Comparison of ENCODE assay signal across 9 cellular contexts in genomic region chr7:25098096-25099046, GRCh38. TPM values are rescaled to one million over a fixed set of nuclear protein-coding genes. Genes with fewer than 3 reads are reported as not detected.
A peak's percentile ranks its signal among the peaks of the same experiment; 100 is the strongest.
DNase-seq lines count a peak whose midpoint lies in the region; ATAC-seq and TF ChIP-seq lines count a peak whose summit lies in the region.
"Had no signal": no experiment of that assay in that cellular context is flagged by ENCODE, and none has a peak within 500 bp of the region (broad histone marks: within the 10 kb centered on the region; RNA-seq: fewer than 3 reads in every experiment).

No MANE protein-coding gene starts in this region.

- no peaks in the 10 kb centered on the region for H3K9me3 Mint-ChIP-seq in activated CD4-positive, alpha-beta T cell treated with anti-CD3 and anti-CD28 coated beads for 36 hours (ENCODE audit: low read depth)

- no peak for TF ChIP-seq POLR2A in lower leg skin (IDR thresholded peaks at IDR 0.05)

- no peaks in the 10 kb centered on the region for H3K36me3 Mint-ChIP-seq in activated CD4-positive, alpha-beta T cell treated with anti-CD3 and anti-CD28 coated beads for 36 hours (ENCODE audit: low read depth)

- H3K27me3 Mint-ChIP-seq in activated CD4-positive, alpha-beta T cell treated with anti-CD3 and anti-CD28 coated beads for 36 hours: peaks cover 2% of the 10 kb centered on the region

- CTCF ChIA-PET in activated CD4-positive, alpha-beta T cell treated with anti-CD3 and anti-CD28 coated beads for 36 hours (lab: Charles Lee): interaction anchor here (0.6 to 5.2 kb wide), 52 partner anchors 9 to 709 kb away, joined by 3 to 57 read pairs (median 4); partner anchors contain the start of gene CYCS

- ATAC-seq in HG03039 (IDR thresholded peaks at IDR 0.05; ENCODE audit: unreplicated experiment): peak; percentile 56
- ATAC-seq in activated CD4-positive, alpha-beta T cell treated with anti-CD3 and anti-CD28 coated beads for 36 hours: peak; percentile 81

- TF ChIP-seq CTCF in lower leg skin (IDR thresholded peaks at IDR 0.05): no peak

- no peak overlapping the region for H3K4me3 Mint-ChIP-seq in activated CD4-positive, alpha-beta T cell treated with anti-CD3 and anti-CD28 coated beads for 36 hours

- POLR2A ChIA-PET in activated CD4-positive, alpha-beta T cell treated with anti-CD3 and anti-CD28 coated beads for 36 hours (lab: Charles Lee): no interaction called here

- peak; percentile 42 to 82 (median 46) for DNase-seq in NCI-H1417 (lab: John Stamatoyannopoulos, UW)
- DNase-seq in NCI-H1417 treated with DMSO at 0.1 percent for 48 hours (lab: John Stamatoyannopoulos, UW): no peak
- DNase-seq in NCI-H446 (lab: John Stamatoyannopoulos, UW): peak; percentile 31 to 76
- DNase-seq in activated CD4-positive, alpha-beta T cell treated with anti-CD3 and anti-CD28 coated beads for 36 hours: peak; percentile 76
- DNase-seq in dermis blood vessel endothelial cell: peak; percentile 84
- DNase-seq in lower leg skin (ENCODE audit: low spot score in 2 of 2): peak; percentile 24 to 87
- DNase-seq in stimulated activated CD8-positive, alpha-beta memory T cell treated with anti-CD3 and anti-CD28 coated beads, Interleukin-12 subunit alpha, Interleukin-12 subunit beta, amount 100 ng/mL, for 1 hour (ENCODE audit: low read depth): peak; percentile 35

- 30 to 33% methylated on average over 11 of the region's 11 CpGs for WGBS in lower leg skin, 2 donors

- peaks cover 8% of the 10 kb centered on the region for H3K4me1 Mint-ChIP-seq in activated CD4-positive, alpha-beta T cell treated with anti-CD3 and anti-CD28 coated beads for 36 hours

- H3K4me3 ChIP-seq in lower leg skin (ENCODE audit: low read depth, poor library complexity, severe bottlenecking): no peak overlapping the region
- H3K4me3 ChIP-seq: BLaER1 treated with 17β-estradiol and CSF1 and Interleukin-3, amounts not matched to agents 10 nM and 100 nM had no signal

- intact Hi-C loops in activated CD4-positive, alpha-beta T cell treated with anti-CD3 and anti-CD28 coated beads for 36 hours (cut with DNase I, micrococcal nuclease): loop anchor here (1.0 to 10.0 kb wide), 7 partner anchors 62 to 1524 kb away; partner anchors contain the start of gene PALS2 (in 1 of the 2)
- intact Hi-C loops in lower leg skin (cut with DNase I; ENCODE audit: low total_unique reads): no loop called here

- H3K27ac Mint-ChIP-seq in activated CD4-positive, alpha-beta T cell treated with anti-CD3 and anti-CD28 coated beads for 36 hours: no peak overlapping the region

RNA-seq across cellular contexts. Expression of gene CYCS, which starts 26.7 kb away (rescaled TPM):
- total RNA-seq in activated CD4-positive, alpha-beta T cell treated with anti-CD3 and anti-CD28 coated beads for 36 hours: 100 to 1,000 TPM; 222 to 237 TPM
- total RNA-seq in dermis blood vessel endothelial cell (25.5 and 71.3 TPM in 2 replicates), lower leg skin (10 to 100 TPM; 15.6 to 52.9 (median 34.9) TPM)
